In genomic region chr6:139027620-139028182, GRCh38 we compare ENCODE assay signal across 8 cellular contexts. TPM values are rescaled to one million over a fixed set of nuclear protein-coding genes. Genes with fewer than 3 reads are reported as not detected.
DNase-seq lines count a peak whose midpoint lies in the region; ATAC-seq and TF ChIP-seq lines count a peak whose summit lies in the region.

No MANE protein-coding gene starts in this region.

- BruUV-seq in MCF 10A (replicated peaks; lab: Mats Ljungman, UMichigan), result no TSS peak

- H3K27me3 ChIP-seq in SU-DHL-6 (ENCODE audit: low read length) (no peaks in the 10 kb centered on the region), liver (ENCODE audit: control insufficient read depth in 4 of 4, insufficient read depth in 4 of 4, low read length in 3 of 4) (no peaks in the 10 kb centered on the region)

- no peaks in the 10 kb centered on the region for H3K36me3 Mint-ChIP-seq in MCF 10A (ENCODE audit: insufficient read depth, unreplicated experiment)

- POLR2A ChIA-PET in MCF 10A (lab: Yijun Ruan, JAX), result interaction anchor here (0.6 to 2.2 kb wide), 9 partner anchors 13 to 1037 kb away, joined by 3 to 8 read pairs (median 3); no protein-coding TSS in a partner anchor

- no peaks in the 10 kb centered on the region for H3K9me3 ChIP-seq in SU-DHL-6 (ENCODE audit: insufficient read depth, low read length)
- no peaks in the 10 kb centered on the region for H3K9me3 ChIP-seq in liver (ENCODE audit: control insufficient read depth in 4 of 4, low read length in 3 of 4)

- peak overlapping the region; percentile 52 for H3K27ac Mint-ChIP-seq in MCF 10A (ENCODE audit: low read depth, unreplicated experiment)

- H2AFZ ChIP-seq in SU-DHL-6 (ENCODE audit: low read depth, low read length, severe bottlenecking), result no peak overlapping the region

- no peaks in the 10 kb centered on the region for H4K20me1 ChIP-seq in SU-DHL-6 (ENCODE audit: low read depth, low read length)

- no peaks in the 10 kb centered on the region for H3K9me2 ChIP-seq in SU-DHL-6 (replicated peaks; ENCODE audit: insufficient read depth, low read length)

- H3K4me3 Mint-ChIP-seq in MCF 10A (ENCODE audit: unreplicated experiment), result no peak overlapping the region

- no peaks in the 10 kb centered on the region for H3K9me3 Mint-ChIP-seq in MCF 10A (ENCODE audit: unreplicated experiment)

- peak overlapping the region; percentile 90 for H3K4me2 ChIP-seq in SU-DHL-6 (ENCODE audit: low read depth, low read length, poor library complexity, severe bottlenecking)

- H3K9ac ChIP-seq in SU-DHL-6 (ENCODE audit: low read length) (peak overlapping the region; percentile 71; the same call in 1 of the 2 replicates), liver (ENCODE audit: low read depth in 1 of 2, low read length in 2 of 2) (peak overlapping the region in 1 of 2 donors; percentile 95)

- peak; percentile 47 to 70 for DNase-seq in Kasumi-1 (lab: John Stamatoyannopoulos, UW)
- peak; percentile 53 for DNase-seq in MCF 10A (ENCODE audit: unreplicated experiment)
- peak; percentile 7 for DNase-seq in stimulated activated CD8-positive, alpha-beta memory T cell treated with anti-CD3 and anti-CD28 coated beads, Interleukin-4, amount 100 ng/mL, for 24 hours (ENCODE audit: low read depth)

- peaks cover 34% of the 10 kb centered on the region for H3F3A ChIP-seq in SU-DHL-6 (ENCODE audit: insufficient read depth)

- TF ChIP-seq CTCF in SU-DHL-6 (IDR thresholded peaks at IDR 0.05; ENCODE audit: insufficient read depth, low read length, poor library complexity, severe bottlenecking), result no peak
- TF ChIP-seq CTCF in MCF 10A (IDR thresholded peaks at IDR 0.05; ENCODE audit: unreplicated experiment), result no peak
- no peak for TF ChIP-seq CTCF in liver (IDR thresholded peaks at IDR 0.05; ENCODE audit: low read depth, low read length, missing input control)

- 8% methylated on average over 10 of the region's 10 CpGs for WGBS in liver

- no peaks in the 10 kb centered on the region for H3K79me2 ChIP-seq in SU-DHL-6 (ENCODE audit: insufficient read depth, low read length)

- H3K36me3 ChIP-seq in SU-DHL-6 (ENCODE audit: low read length), result no peaks in the 10 kb centered on the region
- no peaks in the 10 kb centered on the region for H3K36me3 ChIP-seq in liver (ENCODE audit: control insufficient read depth in 4 of 4, insufficient read depth in 3 of 4, low read depth in 1 of 4, low read length in 3 of 4)

- no peaks in the 10 kb centered on the region for H3K27me3 Mint-ChIP-seq in MCF 10A (ENCODE audit: insufficient read depth, unreplicated experiment)

- intact Hi-C loops in MCF 10A (cut with micrococcal nuclease), result loop anchor here (1.0 to 5.0 kb wide), 2 partner anchors 40 to 108 kb away; partner anchors contain the start of genes HECA and REPS1

- no peak overlapping the region for H3K27ac ChIP-seq in SU-DHL-6 (ENCODE audit: low read depth, low read length)
- H3K27ac ChIP-seq in liver (ENCODE audit: low read depth in 1 of 2, low read length in 2 of 2), result peak overlapping the region; percentile 80 to 94

- CTCF ChIA-PET in MCF 10A (lab: Yijun Ruan, JAX), result interaction anchor here (0.6 to 1.0 kb wide), 5 partner anchors 27 to 223 kb away, joined by 3 read pairs; no protein-coding TSS in a partner anchor

- peak; percentile 27 to 63 for TF ChIP-seq RAD21 in liver (IDR thresholded peaks at IDR 0.05)

- peak; percentile 18 for ATAC-seq in GM18502 (IDR thresholded peaks at IDR 0.05; ENCODE audit: poor library complexity, unreplicated experiment)
- ATAC-seq in GM18873 (IDR thresholded peaks at IDR 0.05; ENCODE audit: low FRiP score, unreplicated experiment), result no peak
- no peak for ATAC-seq in GM19455 (IDR thresholded peaks at IDR 0.05; ENCODE audit: unreplicated experiment)

- peaks cover 2 to 23% (median 14%) of the 10 kb centered on the region in 4 donors for H3K4me1 ChIP-seq in liver (ENCODE audit: control insufficient read depth in 4 of 4, insufficient read depth in 4 of 4, low read length in 3 of 4)

- peak overlapping the region; percentile 82 for H3K4me3 ChIP-seq in SU-DHL-6 (ENCODE audit: insufficient read depth, low read length, poor library complexity, severe bottlenecking)
- H3K4me3 ChIP-seq in liver (ENCODE audit: low read depth in 1 of 3, low read length in 3 of 3), result peak overlapping the region; percentile 12 to 96 (median 83)

- H3K4me1 Mint-ChIP-seq in MCF 10A (ENCODE audit: insufficient read depth, unreplicated experiment), result peaks cover 13% of the 10 kb centered on the region

TF ChIP-seq in liver, 16 proteins besides CTCF, POLR2A, EP300 and RAD21:
- TF ChIP-seq ATF3 (IDR thresholded peaks at IDR 0.05), result peak; percentile 81
- TF ChIP-seq MAX (IDR thresholded peaks at IDR 0.05), result no peak
- peak; percentile 39 for TF ChIP-seq FOXA2 (IDR thresholded peaks at IDR 0.05)
- TF ChIP-seq JUND (IDR thresholded peaks at IDR 0.05), result peak; percentile 58 to 67
- TF ChIP-seq ZBTB33 (IDR thresholded peaks at IDR 0.05), result peak; percentile 24
- peak; percentile 87 for TF ChIP-seq REST (IDR thresholded peaks at IDR 0.05)
- TF ChIP-seq EGR1 (IDR thresholded peaks at IDR 0.05; ENCODE audit: low read depth in 2 of 2), result no peak
- TF ChIP-seq HNF4G (IDR thresholded peaks at IDR 0.05), result no peak
- TF ChIP-seq FOXA1 (IDR thresholded peaks at IDR 0.05), result no peak
- peak; percentile 33 for TF ChIP-seq TAF1 (conservative IDR thresholded peaks at IDR 0.05)
- TF ChIP-seq GABPA (IDR thresholded peaks at IDR 0.05 in 1 of 2, conservative IDR thresholded peaks at IDR 0.05 in 1 of 2), result no peak
- peak; percentile 56 for TF ChIP-seq YY1 (IDR thresholded peaks at IDR 0.05)
- peak; percentile 82 for TF ChIP-seq SP1 (IDR thresholded peaks at IDR 0.05)
- TF ChIP-seq NR2F2 (IDR thresholded peaks at IDR 0.05), result no peak
- TF ChIP-seq RXRA (IDR thresholded peaks at IDR 0.05), result peak; percentile 69 to 71
- TF ChIP-seq HNF4A (conservative IDR thresholded peaks at IDR 0.05), result peak; percentile 65 to 74

RNA-seq across cellular contexts. Expression of gene ABRACL, which starts 0.8 kb away (rescaled TPM):
- total RNA-seq in MCF 10A (2022) (24.0 and 36.8 TPM in 2 replicates), liver (10 to 100 TPM; 14.2 to 18.6 TPM)
- polyA plus RNA-seq in liver, result 10 to 100 TPM; 35.0 to 66.3 TPM

RNA-seq across cellular contexts. Expression of gene REPS1, which starts 39.6 kb away (rescaled TPM):
- total RNA-seq in MCF 10A (2022) (54.8 and 65.3 TPM in 2 replicates), liver (10 to 100 TPM; 12.3 to 46.4 TPM)
- polyA plus RNA-seq in liver, result 10 to 100 TPM; 16.0 to 26.2 TPM

Comparison
In these comparisons a context has a peak if more than half of its experiments do, and no peak if none do; other contexts are left out.
1. DNase-seq: peak in every context shown above with its lines; median percentile 58 in Kasumi-1; 53 in MCF 10A; 7 in stimulated activated CD8-positive, alpha-beta memory T cell treated with anti-CD3 and anti-CD28 coated beads, Interleukin-4, amount 100 ng/mL, for 24 hours.